In genomic region chr3:112930771-112931170, GRCh38 we compare ENCODE assay signal across 29 cellular contexts. TPM values are rescaled to one million over a fixed set of nuclear protein-coding genes. Genes with fewer than 3 reads are reported as not detected.
"Had no signal": no experiment of that assay in that cellular context is flagged by ENCODE, and none has a peak within 500 bp of the region (broad histone marks: within the 10 kb centered on the region; RNA-seq: fewer than 3 reads in every experiment).

No MANE protein-coding gene starts in this region.

- H3K4me3 ChIP-seq: Peyer's patch had no signal

- ATAC-seq: activated CD8-positive, alpha-beta T cell treated with anti-CD3 and anti-CD28 coated beads, Interleukin-2, amount 10 ng/mL, durations not matched to agents 7 days and 5 days; activated naive CD4-positive, alpha-beta T cell treated with anti-CD3 and anti-CD28 coated beads, Interleukin-2, amount 50 U/mL, for 72 hours; activated naive CD8-positive, alpha-beta T cell treated with anti-CD3 and anti-CD28 coated beads, Interleukin-2, amount 50 U/mL, for 24 hours; T-helper 17 cell; WTC11 had no signal

- H3K36me3 Mint-ChIP-seq: WTC11 had no signal

- H3K4me3 Mint-ChIP-seq: activated CD8-positive, alpha-beta T cell treated with anti-CD3 and anti-CD28 coated beads, Interleukin-2, amount 10 ng/mL, durations not matched to agents 7 days and 5 days; activated naive CD8-positive, alpha-beta T cell treated with anti-CD3 and anti-CD28 coated beads, Interleukin-2, amount 50 U/mL, for 24 hours; activated T-helper 1 cell treated with anti-CD3 and anti-CD28 coated beads, Interleukin-12 subunit alpha, Interleukin-12 subunit beta, Interleukin-2, Interleukin-4 antibody, amounts not matched to agents 30 ng/mL and 10 ng/mL and 1 ng/mL, durations not matched to agents 14 hours and 24 hours and 36 hours; IgD-negative memory B cell; T-helper 17 cell; WTC11 had no signal

- H3K27ac Mint-ChIP-seq: activated CD8-positive, alpha-beta T cell treated with anti-CD3 and anti-CD28 coated beads, Interleukin-2, amount 10 ng/mL, durations not matched to agents 7 days and 5 days; activated naive CD8-positive, alpha-beta T cell treated with anti-CD3 and anti-CD28 coated beads, Interleukin-2, amount 50 U/mL, for 24 hours; activated T-helper 1 cell treated with anti-CD3 and anti-CD28 coated beads, Interleukin-12 subunit alpha, Interleukin-12 subunit beta, Interleukin-2, Interleukin-4 antibody, amounts not matched to agents 30 ng/mL and 10 ng/mL and 1 ng/mL, durations not matched to agents 14 hours and 24 hours and 36 hours; WTC11 had no signal

- H3K27me3 ChIP-seq: Peyer's patch had no signal

- H3K36me3 ChIP-seq: Peyer's patch had no signal

- H3K27ac ChIP-seq: Peyer's patch had no signal

- H3K4me1 ChIP-seq: Peyer's patch had no signal

- H3K9me3 ChIP-seq: Peyer's patch had no signal

- DNase-seq: activated CD4-positive, alpha-beta T cell treated with anti-CD3 and anti-CD28 coated beads for 48 hours; activated CD4-positive, alpha-beta T cell treated with anti-CD3 and anti-CD28 coated beads, Interleukin-2, amount 50 U/mL, for 4 hours; activated CD4-positive, CD25-positive, alpha-beta regulatory T cell treated with anti-CD3 and anti-CD28 coated beads, Interleukin-2, amount 50 U/mL, for 72 hours; activated CD8-positive, alpha-beta memory T cell treated with anti-CD3 and anti-CD28 coated beads, Interleukin-2, amount 50 U/mL, for 48 hours; activated CD8-positive, alpha-beta T cell treated with anti-CD3 and anti-CD28 coated beads, Interleukin-2, amount 10 ng/mL, durations not matched to agents 7 days and 5 days; activated effector memory CD4-positive, alpha-beta T cell treated with Interleukin-2 at 50 U/mL for 16 hours; activated naive CD4-positive, alpha-beta T cell; activated naive CD8-positive, alpha-beta T cell treated with anti-CD3 and anti-CD28 coated beads, Interleukin-2, amount 50 U/mL, for 24 hours; activated T-cell treated with anti-CD3 and anti-CD28 coated beads, Interleukin-2, amount 50 U/mL, for 1 hour; central memory CD4-positive, alpha-beta T cell; KG1; NCI-H1048; NCI-H146; NCI-H187 treated with DMSO at 0.1 percent for 48 hours; NCI-H2081 treated with DMSO at 0.1 percent for 48 hours; NCI-H2227 treated with DMSO at 0.1 percent for 48 hours; NCI-H526; NCI-H774; Peyer's patch; SHP77; T-helper 17 cell; T-helper 9 cell had no signal

- H3K27me3 Mint-ChIP-seq: activated naive CD8-positive, alpha-beta T cell treated with anti-CD3 and anti-CD28 coated beads, Interleukin-2, amount 50 U/mL, for 24 hours; IgD-negative memory B cell; T-helper 17 cell had no signal

RNA-seq across cellular contexts. Expression of gene CD200R1, which starts 44.1 kb away (rescaled TPM):
- total RNA-seq: LHCN-M2, NCI-H460, SK-MEL-5, WTC11 had no signal
